Comparison of ENCODE assay signal across 9 cellular contexts in the genomic region with DNA sequence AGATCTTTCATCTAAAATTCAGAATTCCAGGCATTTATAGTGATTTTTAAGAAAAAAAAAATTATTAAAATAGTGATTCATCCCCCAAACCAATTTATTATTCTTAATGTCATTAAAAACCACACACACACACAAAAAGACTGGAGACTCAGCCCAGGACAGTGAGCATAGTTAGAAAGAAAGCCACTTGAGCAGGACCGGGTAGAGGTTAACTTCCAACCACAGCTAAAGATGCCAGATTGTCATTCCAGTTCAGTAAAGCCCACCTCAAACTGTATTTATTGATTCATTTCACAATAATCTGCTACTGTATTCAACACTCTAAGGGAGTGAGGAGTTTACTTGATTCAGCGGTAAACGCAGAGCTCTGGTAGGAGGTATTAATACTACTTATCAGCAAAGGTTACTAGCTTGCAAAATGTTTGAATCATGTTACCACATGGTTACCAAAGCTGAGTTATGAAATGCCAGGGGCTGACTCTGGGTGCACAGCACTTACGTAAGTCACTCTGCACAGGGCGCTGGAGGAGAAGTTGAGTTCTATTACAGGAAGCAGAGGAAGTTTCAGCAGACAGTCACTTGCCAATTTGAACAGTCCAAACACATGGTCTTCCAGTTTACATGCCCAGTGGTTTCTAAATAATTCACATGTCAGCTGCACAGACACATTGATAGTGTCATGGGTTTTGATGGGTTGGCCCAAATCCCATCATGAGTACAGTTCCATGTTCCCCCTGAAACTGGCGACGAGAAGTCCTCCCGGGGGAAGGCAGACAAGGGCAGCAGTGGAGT.
DNase-seq lines count a peak whose midpoint lies in the region; ATAC-seq and TF ChIP-seq lines count a peak whose summit lies in the region.
"Had no signal": no experiment of that assay in that cellular context is flagged by ENCODE, and none has a peak within 500 bp of the region (broad histone marks: within the 10 kb centered on the region; RNA-seq: fewer than 3 reads in every experiment).

No MANE protein-coding gene starts in this region.

- H3K9me3 Mint-ChIP-seq in osteocyte (ENCODE audit: unreplicated experiment), result no peaks in the 10 kb centered on the region
- H3K9me3 Mint-ChIP-seq: T-cell had no signal

- TF ChIP-seq CTCF in fibroblast of pulmonary artery (IDR thresholded peaks at IDR 0.05; ENCODE audit: low read length, missing control alignments) (no peak), osteocyte (IDR thresholded peaks at IDR 0.05) (no peak)

- DNase-seq in CD1c-positive myeloid dendritic cell (ENCODE audit: extremely low spot score), result peak; percentile 97
- DNase-seq in NOMO-1 treated with dmso at 0.1 percent for 144 hours (lab: John Stamatoyannopoulos, UW; ENCODE audit: unreplicated experiment), result peak; percentile 93
- DNase-seq in fibroblast of pulmonary artery (ENCODE audit: low read depth), result peak; percentile 98
- DNase-seq in osteocyte (ENCODE audit: extremely low spot score, unreplicated experiment), result peak; percentile 49
- DNase-seq in iPS-NIHi7 (ENCODE audit: extremely low spot score), result no peak
- DNase-seq in NCI-H748 treated with DMSO at 0.1 percent for 48 hours (lab: John Stamatoyannopoulos, UW), result no peak

- no peaks in the 10 kb centered on the region for H3K36me3 Mint-ChIP-seq in osteocyte (ENCODE audit: unreplicated experiment)
- H3K36me3 Mint-ChIP-seq: T-cell had no signal

- H3K4me1 Mint-ChIP-seq in osteocyte (ENCODE audit: unreplicated experiment), result no peaks in the 10 kb centered on the region

- no peak overlapping the region for H3K4me3 ChIP-seq in fibroblast of pulmonary artery (replicated peaks; ENCODE audit: low read depth, low read length)

- H3K27me3 Mint-ChIP-seq in osteocyte (ENCODE audit: unreplicated experiment), result peaks cover 5% of the 10 kb centered on the region
- H3K27me3 Mint-ChIP-seq: T-cell had no signal

- no peak overlapping the region for H3K4me3 Mint-ChIP-seq in osteocyte (ENCODE audit: unreplicated experiment)
- H3K4me3 Mint-ChIP-seq: T-cell had no signal

- H3K27ac Mint-ChIP-seq in osteocyte (ENCODE audit: unreplicated experiment), result no peak overlapping the region

- ATAC-seq in HG03565 (IDR thresholded peaks at IDR 0.05; ENCODE audit: unreplicated experiment) (no peak), HG02840 (IDR thresholded peaks at IDR 0.05; ENCODE audit: low FRiP score, unreplicated experiment) (no peak)
- ATAC-seq: T-cell had no signal

Comparison
In these comparisons a context has a peak if more than half of its experiments do, and no peak if none do; other contexts are left out.
1. DNase-seq: peak in CD1c-positive myeloid dendritic cell (single experiment), NOMO-1 treated with dmso at 0.1 percent for 144 hours (single experiment), fibroblast of pulmonary artery (single experiment) and osteocyte (single experiment); none in iPS-NIHi7 (single experiment) and NCI-H748 treated with DMSO at 0.1 percent for 48 hours (single experiment).